In genomic region chr13:40537146-40537895, GRCh38 we compare ENCODE assay signal across 16 cellular contexts.
A peak's percentile ranks its signal among the peaks of the same experiment; 100 is the strongest.
DNase-seq lines count a peak whose midpoint lies in the region; ATAC-seq and TF ChIP-seq lines count a peak whose summit lies in the region.
"Had no signal": no experiment of that assay in that cellular context is flagged by ENCODE, and none has a peak within 500 bp of the region (broad histone marks: within the 10 kb centered on the region; RNA-seq: fewer than 3 reads in every experiment).

No MANE protein-coding gene starts in this region.

- no peak for TF ChIP-seq CTCF in H9 (conservative IDR thresholded peaks at IDR 0.05)
- TF ChIP-seq CTCF in endodermal cell (conservative IDR thresholded peaks at IDR 0.05), result peak; percentile 17
- no peak for TF ChIP-seq CTCF in neural progenitor cell (IDR thresholded peaks at IDR 0.05)

- peaks cover 2% of the 10 kb centered on the region for H3K36me3 Mint-ChIP-seq in CD4-positive, CD25-positive, alpha-beta regulatory T cell
- H3K36me3 Mint-ChIP-seq in H9 (ENCODE audit: insufficient read depth in 1 of 3, low read depth in 3 of 3) (no peaks in the 10 kb centered on the region), endodermal cell (ENCODE audit: low read depth) (no peaks in the 10 kb centered on the region), neural progenitor cell (no peaks in the 10 kb centered on the region)
- H3K36me3 Mint-ChIP-seq: activated naive CD8-positive, alpha-beta T cell had no signal

- no peak overlapping the region for H2BK12ac ChIP-seq in H9 (ENCODE audit: insufficient read length, low read depth, low read length)

- H3K79me2 ChIP-seq in H9 (ENCODE audit: insufficient read depth, low read length) (no peaks in the 10 kb centered on the region), neural progenitor cell (ENCODE audit: low read depth) (no peaks in the 10 kb centered on the region)

- no peaks in the 10 kb centered on the region for H3K36me3 ChIP-seq in CD4-positive, CD25-positive, alpha-beta regulatory T cell (ENCODE audit: control insufficient read depth, insufficient read depth, low read length)
- no peaks in the 10 kb centered on the region for H3K36me3 ChIP-seq in endodermal cell (ENCODE audit: control insufficient read depth, insufficient read depth, low read length)
- H3K36me3 ChIP-seq in neural progenitor cell, result no peaks in the 10 kb centered on the region

- H3K4me1 Mint-ChIP-seq in CD4-positive, CD25-positive, alpha-beta regulatory T cell, result peaks cover 8 to 15% (median 13%) of the 10 kb centered on the region in 4 donors
- peaks cover 30 to 31% of the 10 kb centered on the region in 2 experiments for H3K4me1 Mint-ChIP-seq in H9
- H3K4me1 Mint-ChIP-seq in endodermal cell, result peaks cover 32% of the 10 kb centered on the region
- peaks cover 21% of the 10 kb centered on the region for H3K4me1 Mint-ChIP-seq in neural progenitor cell

- H2BK5ac ChIP-seq in H9 (ENCODE audit: insufficient read length, low read length), result no peak overlapping the region

- H3T11ph ChIP-seq in H9 (ENCODE audit: low read length), result no peak overlapping the region

- no CpG with 5 or more reads among the region's 13 CpGs for WGBS in H9 (ENCODE audit: extremely low coverage, insufficient read length, low lambda C conversion rate)
- 82 to 91% methylated on average over 7 to 13 of the region's 13 CpGs for WGBS in endodermal cell (ENCODE audit: insufficient coverage in 1 of 2, insufficient read length in 1 of 2), 2 experiments

- H2BK20ac ChIP-seq in H9 (ENCODE audit: low read depth, low read length, poor library complexity, severe bottlenecking), result no peak overlapping the region

- H3K56ac ChIP-seq in H9 (ENCODE audit: insufficient read length, low read depth, low read length), result no peak overlapping the region

- H3K4ac ChIP-seq in H9 (ENCODE audit: low read depth, low read length), result no peak overlapping the region; the same call in 1 of the 2 replicates

- no peaks in the 10 kb centered on the region for H3F3A ChIP-seq in neural progenitor cell (ENCODE audit: low read depth)

- H3K9me3 Mint-ChIP-seq in CD4-positive, CD25-positive, alpha-beta regulatory T cell, result no peaks in the 10 kb centered on the region
- H3K9me3 Mint-ChIP-seq in H9, result no peaks in the 10 kb centered on the region
- peaks cover 2% of the 10 kb centered on the region for H3K9me3 Mint-ChIP-seq in endodermal cell
- H3K9me3 Mint-ChIP-seq in neural progenitor cell, result no peaks in the 10 kb centered on the region
- H3K9me3 Mint-ChIP-seq: activated T-cell treated with anti-CD3 and anti-CD28 coated beads, Interleukin-2, amount 50 U/mL, for 4 hours had no signal

- no peak overlapping the region for H3K9ac ChIP-seq in H9 (ENCODE audit: extremely low read depth, insufficient read length, low read length)
- peak overlapping the region; percentile 9 for H3K9ac ChIP-seq in endodermal cell (ENCODE audit: extremely low read depth, low read length, poor library complexity, severe bottlenecking)
- H3K9ac ChIP-seq in neural progenitor cell, result no peak overlapping the region

- no peak overlapping the region for H2AK5ac ChIP-seq in H9 (ENCODE audit: insufficient read length, low read length)

- no peaks in the 10 kb centered on the region for H3K27me3 Mint-ChIP-seq in CD4-positive, CD25-positive, alpha-beta regulatory T cell
- H3K27me3 Mint-ChIP-seq in H9 (ENCODE audit: low read depth) (no peaks in the 10 kb centered on the region), endodermal cell (ENCODE audit: insufficient read depth) (no peaks in the 10 kb centered on the region), neural progenitor cell (ENCODE audit: insufficient read depth, low read depth) (peaks cover 3% of the 10 kb centered on the region)
- H3K27me3 Mint-ChIP-seq: activated naive CD8-positive, alpha-beta T cell had no signal

- DNase-seq in CD4-positive, CD25-positive, alpha-beta regulatory T cell, result no peak
- no peak for DNase-seq in H9
- DNase-seq in endodermal cell, result peak; percentile 69
- DNase-seq in neural progenitor cell (ENCODE audit: low spot score), result peak; percentile 18
- DNase-seq in glomerular visceral epithelial cell (ENCODE audit: extremely low spot score), result no peak
- DNase-seq in AG20443 (ENCODE audit: low spot score), result no peak
- DNase-seq: activated CD4-positive, alpha-beta T cell treated with anti-CD3 and anti-CD28 coated beads, Interleukin-2, amount 50 U/mL, for 1 hour; activated T-cell treated with anti-CD3 and anti-CD28 coated beads, Interleukin-2, amount 50 U/mL, for 4 hours; left ventricle myocardium superior; NCI-H1436 treated with DMSO at 0.1 percent for 48 hours; NCI-H226; stimulated activated CD4-positive, alpha-beta T cell treated with anti-CD3 and anti-CD28 coated beads, Interleukin-4, amount 100 ng/mL, for 1 hour had no signal

- no peak overlapping the region for H3K14ac ChIP-seq in H9 (ENCODE audit: insufficient read depth, low read length)

- peak overlapping the region in 2 of 3 donors; percentile 54 to 60 for H3K27ac Mint-ChIP-seq in CD4-positive, CD25-positive, alpha-beta regulatory T cell
- peak overlapping the region in 2 of 3 experiments; percentile 72 to 78; a peak in 3 of 7 replicates for H3K27ac Mint-ChIP-seq in H9
- H3K27ac Mint-ChIP-seq in endodermal cell, result peak overlapping the region; percentile 96
- H3K27ac Mint-ChIP-seq in neural progenitor cell, result no peak overlapping the region
- H3K27ac Mint-ChIP-seq: activated naive CD8-positive, alpha-beta T cell had no signal

- no peak overlapping the region for H3K27ac ChIP-seq in CD4-positive, CD25-positive, alpha-beta regulatory T cell (ENCODE audit: insufficient read depth, low read length, poor library complexity, severe bottlenecking)
- H3K27ac ChIP-seq in H9 (ENCODE audit: insufficient read length, low read depth, low read length) (no peak overlapping the region), endodermal cell (ENCODE audit: low read depth, low read length) (no peak overlapping the region), neural progenitor cell (no peak overlapping the region)
- H3K27ac ChIP-seq: coronary artery had no signal

- H4K20me1 ChIP-seq in H9 (ENCODE audit: control insufficient read depth, insufficient read depth, insufficient read length) (no peaks in the 10 kb centered on the region), neural progenitor cell (ENCODE audit: low read depth) (no peaks in the 10 kb centered on the region)

- no peaks in the 10 kb centered on the region for H3K9me3 ChIP-seq in CD4-positive, CD25-positive, alpha-beta regulatory T cell (ENCODE audit: control insufficient read depth in 2 of 2, low read length in 2 of 2)
- no peaks in the 10 kb centered on the region for H3K9me3 ChIP-seq in H9 (ENCODE audit: control insufficient read depth, low read depth, low read length)
- no peaks in the 10 kb centered on the region for H3K9me3 ChIP-seq in endodermal cell (ENCODE audit: control insufficient read depth, low read length)
- H3K9me3 ChIP-seq in neural progenitor cell (ENCODE audit: low read depth), result no peaks in the 10 kb centered on the region

- no peak overlapping the region for H3K23ac ChIP-seq in H9 (ENCODE audit: insufficient read length, low read depth, low read length)

- ATAC-seq in CD4-positive, CD25-positive, alpha-beta regulatory T cell (ENCODE audit: low read depth in 2 of 2), result no peak
- no peak for ATAC-seq in HG02973 (IDR thresholded peaks at IDR 0.05; ENCODE audit: unreplicated experiment)
- ATAC-seq in esophagus mucosa, result no peak
- ATAC-seq: activated T-cell treated with anti-CD3 and anti-CD28 coated beads, Interleukin-2, amount 50 U/mL, for 4 hours had no signal

- H3K4me3 ChIP-seq in CD4-positive, CD25-positive, alpha-beta regulatory T cell (ENCODE audit: low read depth, low read length), result no peak overlapping the region
- H3K4me3 ChIP-seq in endodermal cell (ENCODE audit: low read length), result no peak overlapping the region
- H3K4me3 ChIP-seq in neural progenitor cell, result no peak overlapping the region
- H3K4me3 ChIP-seq: coronary artery had no signal

- no peak overlapping the region for H4K91ac ChIP-seq in H9 (ENCODE audit: insufficient read length, low read depth, low read length)

- no peak overlapping the region for H2BK120ac ChIP-seq in H9 (ENCODE audit: low read depth, low read length, poor library complexity, severe bottlenecking)

- H3K4me2 ChIP-seq in H9 (ENCODE audit: insufficient read depth, insufficient read length, low read length), result no peak overlapping the region
- no peak overlapping the region for H3K4me2 ChIP-seq in neural progenitor cell

- no peak overlapping the region for H4K5ac ChIP-seq in H9 (ENCODE audit: insufficient read length, low read depth, low read length)

- H2BK15ac ChIP-seq in H9 (ENCODE audit: low read depth, low read length), result no peak overlapping the region

- peak overlapping the region in 1 of 4 donors; percentile 70 for H3K4me3 Mint-ChIP-seq in CD4-positive, CD25-positive, alpha-beta regulatory T cell
- H3K4me3 Mint-ChIP-seq in H9, result no peak overlapping the region
- H3K4me3 Mint-ChIP-seq in endodermal cell, result no peak overlapping the region
- H3K4me3 Mint-ChIP-seq in neural progenitor cell, result no peak overlapping the region
- H3K4me3 Mint-ChIP-seq: activated naive CD8-positive, alpha-beta T cell; activated T-cell treated with anti-CD3 and anti-CD28 coated beads, Interleukin-2, amount 50 U/mL, for 4 hours had no signal

- no peak overlapping the region for H3K18ac ChIP-seq in H9 (ENCODE audit: insufficient read length, low read depth, low read length)

- no peaks in the 10 kb centered on the region for H3K79me1 ChIP-seq in H9 (ENCODE audit: insufficient read depth, low read depth, low read length, poor library complexity, severe bottlenecking)

- no peaks in the 10 kb centered on the region for H3K27me3 ChIP-seq in CD4-positive, CD25-positive, alpha-beta regulatory T cell (ENCODE audit: control insufficient read depth, insufficient read depth, low read length)
- H3K27me3 ChIP-seq in H9 (ENCODE audit: insufficient read depth, low read length), result no peaks in the 10 kb centered on the region
- H3K27me3 ChIP-seq in endodermal cell (ENCODE audit: control insufficient read depth, insufficient read depth, low read length, poor library complexity, severe bottlenecking), result no peaks in the 10 kb centered on the region
- no peaks in the 10 kb centered on the region for H3K27me3 ChIP-seq in neural progenitor cell

- no peak overlapping the region for H2AFZ ChIP-seq in H9 (ENCODE audit: low read length)
- H2AFZ ChIP-seq in neural progenitor cell (replicated peaks), result no peak overlapping the region

- H3K23me2 ChIP-seq in H9 (ENCODE audit: insufficient read length, low read depth, low read length, poor library complexity, severe bottlenecking), result no peaks in the 10 kb centered on the region

- no peak overlapping the region for H4K8ac ChIP-seq in H9 (replicated peaks; ENCODE audit: insufficient read length, low read depth, low read length)

- no peaks in the 10 kb centered on the region for H3K4me1 ChIP-seq in CD4-positive, CD25-positive, alpha-beta regulatory T cell (ENCODE audit: control insufficient read depth, insufficient read depth, low read length, poor library complexity, severe bottlenecking)
- peaks cover 6% of the 10 kb centered on the region; the same call in 1 of the 2 replicates for H3K4me1 ChIP-seq in H9 (ENCODE audit: insufficient read depth, low read length)
- peaks cover 16% of the 10 kb centered on the region for H3K4me1 ChIP-seq in endodermal cell (ENCODE audit: control insufficient read depth, insufficient read depth, low read length)
- peaks cover 9% of the 10 kb centered on the region for H3K4me1 ChIP-seq in neural progenitor cell

Comparison
In these comparisons a context has a peak if more than half of its experiments do, and no peak if none do; other contexts are left out.
1. DNase-seq: peak in endodermal cell (single experiment) and neural progenitor cell (single experiment); none in CD4-positive, CD25-positive, alpha-beta regulatory T cell (0 of 3), H9 (single experiment), glomerular visceral epithelial cell (single experiment) and AG20443 (single experiment).